ENCODE assay signal across 10 cellular contexts in the genomic region with DNA sequence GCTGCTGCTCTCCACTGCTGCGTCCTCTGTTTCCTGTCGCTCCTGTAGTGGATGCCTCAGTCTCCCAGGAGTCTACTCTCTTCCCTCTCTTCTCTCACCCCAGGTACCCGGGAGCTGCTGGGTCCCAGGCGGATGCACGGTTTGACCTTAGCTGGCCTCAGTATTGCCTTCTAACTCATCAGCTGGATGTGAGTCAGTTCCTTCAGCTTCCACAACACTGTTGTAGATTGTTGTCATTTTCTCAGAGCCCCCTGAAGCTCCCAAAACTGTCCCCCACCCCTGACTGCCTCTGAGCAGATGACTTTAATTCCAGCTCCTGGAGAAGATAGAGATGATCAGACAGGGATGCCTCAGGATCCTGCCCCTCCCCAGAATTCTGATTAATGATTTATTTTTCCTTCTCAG. TPM values are rescaled to one million over a fixed set of nuclear protein-coding genes. Genes with fewer than 3 reads are reported as not detected.
DNase-seq lines count a peak whose midpoint lies in the region; ATAC-seq and TF ChIP-seq lines count a peak whose summit lies in the region.
"Had no signal": no experiment of that assay in that cellular context is flagged by ENCODE, and none has a peak within 500 bp of the region (broad histone marks: within the 10 kb centered on the region; RNA-seq: fewer than 3 reads in every experiment).

No MANE protein-coding gene starts in this region.

- intact Hi-C loops in Caco-2 (cut with micrococcal nuclease; ENCODE audit: unreplicated experiment) (no loop called here), lower lobe of right lung (cut with DNase I) (no loop called here)

- CTCF ChIA-PET in Caco-2 (lab: Charles Lee) = interaction anchor here (1.4 kb wide), 1 partner anchor 299 kb away, joined by 4 read pairs; no protein-coding TSS in a partner anchor
- CTCF ChIA-PET in activated naive CD4-positive, alpha-beta T cell treated with anti-CD3 and anti-CD28 coated beads, Interleukin-2, amount 10 ng/mL, durations not matched to agents 7 days and 5 days (lab: Charles Lee) = interaction anchor here (1.1 to 1.9 kb wide), 8 partner anchors 15 to 299 kb away, joined by 3 to 16 read pairs (median 5); no protein-coding TSS in a partner anchor

- H3K36me3 ChIP-seq in Caco-2 (ENCODE audit: control insufficient read depth, insufficient read depth, low read length) (no peaks in the 10 kb centered on the region), KMS-11 (ENCODE audit: insufficient read depth) (no peaks in the 10 kb centered on the region), mesodermal cell (ENCODE audit: control insufficient read depth, insufficient read depth, low read length) (peaks cover 33% of the 10 kb centered on the region), lower lobe of right lung (no peaks in the 10 kb centered on the region), neural progenitor cell (no peaks in the 10 kb centered on the region)

- BruUV-seq in Caco-2 (replicated peaks; lab: Mats Ljungman, UMichigan) = no TSS peak

- H2AFZ ChIP-seq in KMS-11 (ENCODE audit: low read depth) (peak overlapping the region; percentile 1; the same call in 1 of the 2 replicates), neural progenitor cell (replicated peaks) (no peak overlapping the region)

- H3K4me3 ChIP-seq in Caco-2 (ENCODE audit: low read depth, low read length) = no peak overlapping the region
- H3K4me3 ChIP-seq in KMS-11 (IDR thresholded peaks at IDR 0.05; ENCODE audit: insufficient read depth, low read depth, low read length) = peak overlapping the region; percentile 37
- no peak overlapping the region for H3K4me3 ChIP-seq in mesodermal cell (ENCODE audit: extremely low read depth, insufficient read depth, low read length, poor library complexity, severe bottlenecking)
- no peak overlapping the region for H3K4me3 ChIP-seq in lower lobe of right lung
- H3K4me3 ChIP-seq in neural progenitor cell = no peak overlapping the region

- ATAC-seq in lower lobe of right lung (no peak), GM19395 (IDR thresholded peaks at IDR 0.05; ENCODE audit: unreplicated experiment) (no peak)
- ATAC-seq: WTC11 had no signal

- H3K4me1 ChIP-seq in Caco-2 (peaks cover 18% of the 10 kb centered on the region), KMS-11 (ENCODE audit: low read depth, poor library complexity, severe bottlenecking) (peaks cover 79% of the 10 kb centered on the region), mesodermal cell (ENCODE audit: control insufficient read depth, insufficient read depth, low read length, poor library complexity, severe bottlenecking) (peaks cover 40% of the 10 kb centered on the region), lower lobe of right lung (no peaks in the 10 kb centered on the region), neural progenitor cell (no peaks in the 10 kb centered on the region)

- H3K9me3 Mint-ChIP-seq in Caco-2 (ENCODE audit: unreplicated experiment) = peaks cover 10% of the 10 kb centered on the region
- peaks cover 14% of the 10 kb centered on the region for H3K9me3 Mint-ChIP-seq in activated naive CD4-positive, alpha-beta T cell treated with anti-CD3 and anti-CD28 coated beads, Interleukin-2, amount 10 ng/mL, durations not matched to agents 7 days and 5 days
- H3K9me3 Mint-ChIP-seq in neural progenitor cell = no peaks in the 10 kb centered on the region

- H3K4me1 Mint-ChIP-seq in Caco-2 (ENCODE audit: low read depth, unreplicated experiment) (peaks cover 32% of the 10 kb centered on the region), neural progenitor cell (peaks cover 4% of the 10 kb centered on the region)
- H3K4me1 Mint-ChIP-seq in activated naive CD4-positive, alpha-beta T cell treated with anti-CD3 and anti-CD28 coated beads, Interleukin-2, amount 10 ng/mL, durations not matched to agents 7 days and 5 days = peaks cover 27% of the 10 kb centered on the region

- peak overlapping the region; percentile 96 for H3K27ac ChIP-seq in KMS-11
- peak overlapping the region; percentile 72 for H3K27ac ChIP-seq in mesodermal cell (ENCODE audit: low read depth, low read length, severe bottlenecking)
- H3K27ac ChIP-seq in lower lobe of right lung = no peak overlapping the region
- no peak overlapping the region for H3K27ac ChIP-seq in neural progenitor cell

- H3F3A ChIP-seq in neural progenitor cell (ENCODE audit: low read depth) = no peaks in the 10 kb centered on the region

- WGBS in mesodermal cell (ENCODE audit: insufficient coverage in 2 of 2), 2 experiments = 82 to 88% methylated on average over 5 of the region's 5 CpGs

- POLR2A ChIA-PET in Caco-2 (lab: Charles Lee) = no interaction called here

- H3K79me2 ChIP-seq in KMS-11 (ENCODE audit: insufficient read depth, low read depth) = peaks cover 3% of the 10 kb centered on the region; the same call in 1 of the 2 replicates
- no peaks in the 10 kb centered on the region for H3K79me2 ChIP-seq in neural progenitor cell (ENCODE audit: low read depth)

- H3K9me3 ChIP-seq in Caco-2 (no peaks in the 10 kb centered on the region), mesodermal cell (ENCODE audit: control insufficient read depth, low read length) (peaks cover 9% of the 10 kb centered on the region), lower lobe of right lung (no peaks in the 10 kb centered on the region), neural progenitor cell (ENCODE audit: low read depth) (no peaks in the 10 kb centered on the region)

- H3K27ac Mint-ChIP-seq in Caco-2 (ENCODE audit: unreplicated experiment) (peak overlapping the region; percentile 27), neural progenitor cell (no peak overlapping the region)
- H3K27ac Mint-ChIP-seq in activated naive CD4-positive, alpha-beta T cell treated with anti-CD3 and anti-CD28 coated beads, Interleukin-2, amount 10 ng/mL, durations not matched to agents 7 days and 5 days = peak overlapping the region; percentile 87
- H3K27ac Mint-ChIP-seq: WTC11 had no signal

- no peak for TF ChIP-seq CTCF in Caco-2 (IDR thresholded peaks at IDR 0.05; ENCODE audit: insufficient read depth in 1 of 2, low read depth in 1 of 2, low read length in 1 of 2, severe bottlenecking in 1 of 2, unreplicated experiment in 1 of 2)
- no peak for TF ChIP-seq CTCF in KMS-11 (conservative IDR thresholded peaks at IDR 0.05; ENCODE audit: low read depth, low read length)
- TF ChIP-seq CTCF in lower lobe of right lung (IDR thresholded peaks at IDR 0.05) = no peak
- no peak for TF ChIP-seq CTCF in neural progenitor cell (IDR thresholded peaks at IDR 0.05)

- H3K36me3 Mint-ChIP-seq in Caco-2 (ENCODE audit: insufficient read depth, unreplicated experiment) = no peaks in the 10 kb centered on the region
- H3K36me3 Mint-ChIP-seq in activated naive CD4-positive, alpha-beta T cell treated with anti-CD3 and anti-CD28 coated beads, Interleukin-2, amount 10 ng/mL, durations not matched to agents 7 days and 5 days = peaks cover 4% of the 10 kb centered on the region
- H3K36me3 Mint-ChIP-seq in neural progenitor cell = no peaks in the 10 kb centered on the region

- no peak overlapping the region for H3K4me3 Mint-ChIP-seq in Caco-2 (ENCODE audit: unreplicated experiment)
- no peak overlapping the region for H3K4me3 Mint-ChIP-seq in activated naive CD4-positive, alpha-beta T cell treated with anti-CD3 and anti-CD28 coated beads, Interleukin-2, amount 10 ng/mL, durations not matched to agents 7 days and 5 days
- H3K4me3 Mint-ChIP-seq in neural progenitor cell = no peak overlapping the region
- H3K4me3 Mint-ChIP-seq: WTC11 had no signal

- H4K20me1 ChIP-seq in KMS-11 (ENCODE audit: insufficient read depth) (no peaks in the 10 kb centered on the region), neural progenitor cell (ENCODE audit: low read depth) (peaks cover 2% of the 10 kb centered on the region)

- H3K9ac ChIP-seq in KMS-11 = peak overlapping the region; percentile 65
- no peak overlapping the region for H3K9ac ChIP-seq in neural progenitor cell

- DNase-seq in Caco-2 (no peak), lower lobe of right lung (no peak), LoVo (ENCODE audit: low spot score) (no peak), neural progenitor cell (ENCODE audit: low spot score) (no peak)
- peak; percentile 28 for DNase-seq in activated naive CD4-positive, alpha-beta T cell treated with anti-CD3 and anti-CD28 coated beads, Interleukin-2, amount 10 ng/mL, durations not matched to agents 7 days and 5 days
- DNase-seq: NCI-H69 had no signal

- H3K4me2 ChIP-seq in KMS-11 (peak overlapping the region; percentile 89), neural progenitor cell (no peak overlapping the region)

- H3K27me3 Mint-ChIP-seq in Caco-2 (ENCODE audit: insufficient read depth, unreplicated experiment) (peaks cover under 1% of the 10 kb centered on the region), neural progenitor cell (ENCODE audit: insufficient read depth, low read depth) (peaks cover 24% of the 10 kb centered on the region)
- peaks cover 81% of the 10 kb centered on the region for H3K27me3 Mint-ChIP-seq in activated naive CD4-positive, alpha-beta T cell treated with anti-CD3 and anti-CD28 coated beads, Interleukin-2, amount 10 ng/mL, durations not matched to agents 7 days and 5 days

- H3K27me3 ChIP-seq in Caco-2 (replicated peaks; ENCODE audit: control insufficient read depth, insufficient read depth, low read length) (no peaks in the 10 kb centered on the region; the same call in 1 of the 2 replicates), KMS-11 (ENCODE audit: insufficient read depth, low read depth) (no peaks in the 10 kb centered on the region), lower lobe of right lung (ENCODE audit: low read depth) (peaks cover 15% of the 10 kb centered on the region), neural progenitor cell (peaks cover 34% of the 10 kb centered on the region)

RNA-seq across cellular contexts. Expression of a gene that starts 7.2 kb away (rescaled TPM):
- total RNA-seq in Caco-2 (2022) (1.3 and 2.2 TPM in 2 replicates), lower lobe of right lung (2.1 TPM), neural progenitor cell (ENCODE audit: low replicate concordance) (2.0 and 2.5 TPM in 2 replicates)
- polyA plus RNA-seq in mesodermal cell (2013, experiment 1 of 2) = 9.1 TPM
- 13.0 TPM for polyA plus RNA-seq in mesodermal cell (2013, experiment 2 of 2)

Comparison
In these comparisons a context has a peak if more than half of its experiments do, and no peak if none do; other contexts are left out.
1. H3K27ac ChIP-seq: peak in KMS-11 (single experiment) and mesodermal cell (single experiment); none in lower lobe of right lung (single experiment) and neural progenitor cell (single experiment).